In the genomic region with DNA sequence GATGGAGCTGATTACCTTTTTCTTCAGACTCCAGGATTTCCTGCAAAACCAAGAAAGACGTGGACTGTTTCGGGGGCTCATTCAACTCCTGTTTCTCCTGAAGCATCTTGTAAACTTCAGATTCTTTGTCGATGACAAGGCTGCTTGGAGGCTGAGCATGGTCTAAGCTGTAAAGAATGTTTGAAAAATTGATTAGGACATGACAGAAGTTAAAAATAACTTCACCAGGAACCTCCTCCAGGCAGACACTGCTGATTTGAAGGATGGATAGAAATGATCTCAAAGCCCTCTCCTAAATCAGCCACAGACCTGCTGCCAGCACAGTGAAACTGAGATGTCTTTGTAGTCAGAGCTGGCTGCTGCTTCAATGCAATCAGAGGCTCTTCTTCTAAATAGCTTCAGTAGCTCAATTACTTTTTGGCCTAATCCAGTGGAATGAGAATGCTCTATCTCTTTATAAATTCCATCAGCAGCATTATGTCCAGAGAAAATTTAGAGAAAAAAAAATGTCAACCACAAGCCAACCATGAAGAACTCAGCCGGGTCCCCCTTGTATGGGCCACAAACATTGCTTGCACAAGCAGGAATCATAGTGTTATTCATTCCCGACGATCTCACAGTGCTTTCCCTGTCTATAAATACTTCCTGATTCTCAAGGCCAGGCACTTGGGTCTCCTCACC, we compare ENCODE assay signal across 11 cellular contexts. TPM values are rescaled to one million over a fixed set of nuclear protein-coding genes. Genes with fewer than 3 reads are reported as not detected.
A peak's percentile ranks its signal among the peaks of the same experiment; 100 is the strongest.
DNase-seq lines count a peak whose midpoint lies in the region; ATAC-seq, FAIRE-seq and TF ChIP-seq lines count a peak whose summit lies in the region.
"Had no signal": no experiment of that assay in that cellular context is flagged by ENCODE, and none has a peak within 500 bp of the region (broad histone marks: within the 10 kb centered on the region; RNA-seq: fewer than 3 reads in every experiment).

No MANE protein-coding gene starts in this region.

- H3K36me3 ChIP-seq in bronchial epithelial cell (ENCODE audit: control insufficient read depth, insufficient read depth, low read length): peaks cover 36% of the 10 kb centered on the region
- peaks cover 0 to 21% of the 10 kb centered on the region in 2 donors for H3K36me3 ChIP-seq in vagina

- no peak for TF ChIP-seq POLR2A in vagina (IDR thresholded peaks at IDR 0.05)

- H3K27ac Mint-ChIP-seq in activated T-cell treated with anti-CD3 and anti-CD28 coated beads, Interleukin-2, amount 50 U/mL, for 72 hours: peak overlapping the region; percentile 5
- peak overlapping the region; percentile 86 for H3K27ac Mint-ChIP-seq in memory B cell
- H3K27ac Mint-ChIP-seq: activated naive CD8-positive, alpha-beta T cell treated with anti-CD3 and anti-CD28 coated beads, Interleukin-2, amount 10 ng/mL, durations not matched to agents 7 days and 5 days had no signal

- H3K36me3 Mint-ChIP-seq in activated T-cell treated with anti-CD3 and anti-CD28 coated beads, Interleukin-2, amount 50 U/mL, for 72 hours (ENCODE audit: insufficient read depth in 2 of 2): no peaks in the 10 kb centered on the region
- H3K36me3 Mint-ChIP-seq in memory B cell: peaks cover 25% of the 10 kb centered on the region
- H3K36me3 Mint-ChIP-seq: activated naive CD8-positive, alpha-beta T cell treated with anti-CD3 and anti-CD28 coated beads, Interleukin-2, amount 10 ng/mL, durations not matched to agents 7 days and 5 days had no signal

- no peak for ATAC-seq in activated T-cell treated with anti-CD3 and anti-CD28 coated beads, Interleukin-2, amount 50 U/mL, for 72 hours (replicated peaks in 1 of 2)
- ATAC-seq in memory B cell (ENCODE audit: low read depth): no peak

- H3K4me3 ChIP-seq in bronchial epithelial cell (ENCODE audit: low read depth, low read length) (no peak overlapping the region), vagina (no peak overlapping the region)

- H3K4me1 Mint-ChIP-seq in activated T-cell treated with anti-CD3 and anti-CD28 coated beads, Interleukin-2, amount 50 U/mL, for 72 hours (ENCODE audit: low read depth): peaks cover 20% of the 10 kb centered on the region
- peaks cover 18% of the 10 kb centered on the region for H3K4me1 Mint-ChIP-seq in memory B cell
- H3K4me1 Mint-ChIP-seq: activated naive CD8-positive, alpha-beta T cell treated with anti-CD3 and anti-CD28 coated beads, Interleukin-2, amount 10 ng/mL, durations not matched to agents 7 days and 5 days had no signal

- peaks cover 28% of the 10 kb centered on the region for H3K27me3 Mint-ChIP-seq in activated T-cell treated with anti-CD3 and anti-CD28 coated beads, Interleukin-2, amount 50 U/mL, for 72 hours (ENCODE audit: low read depth)
- H3K27me3 Mint-ChIP-seq in memory B cell: no peaks in the 10 kb centered on the region

- DNase-seq in activated T-cell treated with anti-CD3 and anti-CD28 coated beads, Interleukin-2, amount 50 U/mL, for 72 hours: no peak
- DNase-seq in activated T-cell treated with anti-CD3 and anti-CD28 coated beads, Interleukin-2, amount 50 U/mL, for 48 hours: no peak
- DNase-seq in bronchial epithelial cell (ENCODE audit: low read depth) (peak; percentile 50), memory B cell (ENCODE audit: low spot score in 2 of 2) (no peak), vagina (ENCODE audit: extremely low spot score in 2 of 2) (no peak), G401 (ENCODE audit: low spot score) (no peak), T-helper 2 cell (no peak), NCI-H1694 (lab: John Stamatoyannopoulos, UW) (no peak)
- DNase-seq: 8988T, kidney had no signal

- H3K4me3 Mint-ChIP-seq in activated T-cell treated with anti-CD3 and anti-CD28 coated beads, Interleukin-2, amount 50 U/mL, for 72 hours: no peak overlapping the region
- H3K4me3 Mint-ChIP-seq in memory B cell: no peak overlapping the region
- H3K4me3 Mint-ChIP-seq: activated naive CD8-positive, alpha-beta T cell treated with anti-CD3 and anti-CD28 coated beads, Interleukin-2, amount 10 ng/mL, durations not matched to agents 7 days and 5 days had no signal

- H3K27me3 ChIP-seq in bronchial epithelial cell (ENCODE audit: control insufficient read depth, insufficient read depth, low read length) (no peaks in the 10 kb centered on the region), vagina (no peaks in the 10 kb centered on the region)

- H3K27ac ChIP-seq in vagina: peak overlapping the region; percentile 63

- H3K4me1 ChIP-seq in vagina: peaks cover 29% of the 10 kb centered on the region

- FAIRE-seq in bronchial epithelial cell (lab: Jason Lieb, UNC): no peak
- FAIRE-seq: kidney had no signal

- in situ Hi-C loops in G401 (cut with HindIII; ENCODE audit: low sequenced_read_pairs): no loop called here

- H3K9me3 Mint-ChIP-seq in activated T-cell treated with anti-CD3 and anti-CD28 coated beads, Interleukin-2, amount 50 U/mL, for 72 hours: no peaks in the 10 kb centered on the region
- H3K9me3 Mint-ChIP-seq in memory B cell: no peaks in the 10 kb centered on the region
- H3K9me3 Mint-ChIP-seq: activated naive CD8-positive, alpha-beta T cell treated with anti-CD3 and anti-CD28 coated beads, Interleukin-2, amount 10 ng/mL, durations not matched to agents 7 days and 5 days had no signal

- H3K9me3 ChIP-seq in vagina: no peaks in the 10 kb centered on the region

- TF ChIP-seq CTCF in bronchial epithelial cell (IDR thresholded peaks at IDR 0.05; ENCODE audit: insufficient read depth, low read length, severe bottlenecking): no peak
- TF ChIP-seq CTCF in vagina (IDR thresholded peaks at IDR 0.05): no peak

- intact Hi-C loops in vagina (cut with DNase I): loop anchor here (10.0 kb wide), 2 partner anchors 107 to 357 kb away; no protein-coding TSS in a partner anchor

RNA-seq across cellular contexts. Expression of gene PDLIM1, which starts 43.5 kb away (rescaled TPM):
- 1 to 10 TPM; 1.4 to 1.7 TPM for total RNA-seq in activated T-cell treated with anti-CD3 and anti-CD28 coated beads, Interleukin-2, amount 50 U/mL, for 72 hours
- 19.2 and 20.2 TPM in 2 replicates for total RNA-seq in bronchial epithelial cell
- total RNA-seq in vagina: 181 TPM
- not detected in 2 replicates for total RNA-seq in G401 (2014; rRNA removed; shearing (Covaris generic))

RNA-seq across cellular contexts. Expression of gene ACSM6, which starts 53.3 kb away (rescaled TPM):
- total RNA-seq in activated T-cell treated with anti-CD3 and anti-CD28 coated beads, Interleukin-2, amount 50 U/mL, for 72 hours: not detected
- total RNA-seq in bronchial epithelial cell (not detected in 2 replicates), vagina (not detected)
- not detected in 2 replicates for total RNA-seq in G401 (2014; rRNA removed; shearing (Covaris generic))
- total RNA-seq: activated naive CD8-positive, alpha-beta T cell treated with anti-CD3 and anti-CD28 coated beads, Interleukin-2, amount 10 ng/mL, durations not matched to agents 7 days and 5 days; kidney had no signal
